ENCODE assay signal across 9 cellular contexts in genomic region chr15:97235285-97235985, GRCh38.
DNase-seq lines count a peak whose midpoint lies in the region; ATAC-seq and TF ChIP-seq lines count a peak whose summit lies in the region.
"Had no signal": no experiment of that assay in that cellular context is flagged by ENCODE, and none has a peak within 500 bp of the region (broad histone marks: within the 10 kb centered on the region; RNA-seq: fewer than 3 reads in every experiment).

No MANE protein-coding gene starts in this region.

- H3K27me3 Mint-ChIP-seq in CD4-positive, CD25-positive, alpha-beta regulatory T cell = no peaks in the 10 kb centered on the region

- no peak for ATAC-seq in CD4-positive, CD25-positive, alpha-beta regulatory T cell (ENCODE audit: low read depth in 2 of 2)
- ATAC-seq in psoas muscle = peak in 3 of 4 donors; percentile 30 to 60 (median 38)
- ATAC-seq in GM21737 (IDR thresholded peaks at IDR 0.05; ENCODE audit: unreplicated experiment) = no peak
- no peak for ATAC-seq in HG03097 (IDR thresholded peaks at IDR 0.05; ENCODE audit: low FRiP score, unreplicated experiment)
- ATAC-seq: T-cell had no signal

- H3K27ac ChIP-seq in CD4-positive, CD25-positive, alpha-beta regulatory T cell (ENCODE audit: insufficient read depth, low read length, poor library complexity, severe bottlenecking) = no peak overlapping the region
- no peak overlapping the region for H3K27ac ChIP-seq in psoas muscle

- H3K36me3 Mint-ChIP-seq in CD4-positive, CD25-positive, alpha-beta regulatory T cell = no peaks in the 10 kb centered on the region
- H3K36me3 Mint-ChIP-seq: T-cell had no signal

- H3K9me3 ChIP-seq in CD4-positive, CD25-positive, alpha-beta regulatory T cell (ENCODE audit: control insufficient read depth in 2 of 2, low read length in 2 of 2) = no peaks in the 10 kb centered on the region
- H3K9me3 ChIP-seq in psoas muscle = no peaks in the 10 kb centered on the region

- WGBS in psoas muscle, 3 donors = 30 to 33% (median 31%) methylated on average over 14 of the region's 14 CpGs

- H3K9me3 Mint-ChIP-seq in CD4-positive, CD25-positive, alpha-beta regulatory T cell = peaks cover 0 to 4% (median 1%) of the 10 kb centered on the region in 7 donors
- H3K9me3 Mint-ChIP-seq: T-cell had no signal

- no peak overlapping the region for H3K4me3 ChIP-seq in CD4-positive, CD25-positive, alpha-beta regulatory T cell (ENCODE audit: low read depth, low read length)
- H3K4me3 ChIP-seq in psoas muscle = no peak overlapping the region

- intact Hi-C loops in psoas muscle (cut with DNase I) = loop anchor here (5.0 to 10.0 kb wide), 3 partner anchors 881 to 1973 kb away; no protein-coding TSS in a partner anchor

- H3K27me3 ChIP-seq in CD4-positive, CD25-positive, alpha-beta regulatory T cell (ENCODE audit: control insufficient read depth, insufficient read depth, low read length) = no peaks in the 10 kb centered on the region
- peaks cover 0 to 5% (median 0%) of the 10 kb centered on the region in 3 donors for H3K27me3 ChIP-seq in psoas muscle (ENCODE audit: insufficient read depth in 3 of 3, low read length in 2 of 3)

- no peaks in the 10 kb centered on the region for H3K4me1 ChIP-seq in CD4-positive, CD25-positive, alpha-beta regulatory T cell (ENCODE audit: control insufficient read depth, insufficient read depth, low read length, poor library complexity, severe bottlenecking)
- no peaks in the 10 kb centered on the region for H3K4me1 ChIP-seq in psoas muscle

- TF ChIP-seq CTCF in psoas muscle (IDR thresholded peaks at IDR 0.05) = peak; percentile 75

- DNase-seq in CD4-positive, CD25-positive, alpha-beta regulatory T cell = peak in 2 of 3 donors; percentile 1 to 17
- DNase-seq in GM19240 (ENCODE audit: insufficient read length, low spot score) = peak; percentile 1
- DNase-seq in NCI-H2081 treated with DMSO at 0.1 percent for 48 hours (lab: John Stamatoyannopoulos, UW) = peak; percentile 18
- DNase-seq in activated CD4-positive, alpha-beta T cell treated with anti-CD3 and anti-CD28 coated beads, Interleukin-2, amount 50 U/mL, for 4 hours = peak; percentile 1
- DNase-seq in glomerular endothelial cell (ENCODE audit: extremely low read depth, low read depth, low spot score) = peak; percentile 10
- no peak for DNase-seq in psoas muscle

- H3K4me1 Mint-ChIP-seq in CD4-positive, CD25-positive, alpha-beta regulatory T cell = no peaks in the 10 kb centered on the region

- H3K36me3 ChIP-seq in CD4-positive, CD25-positive, alpha-beta regulatory T cell (ENCODE audit: control insufficient read depth, insufficient read depth, low read length) = no peaks in the 10 kb centered on the region
- H3K36me3 ChIP-seq in psoas muscle (ENCODE audit: insufficient read depth in 1 of 2, low read depth in 1 of 2) = no peaks in the 10 kb centered on the region

- no peak overlapping the region for H3K27ac Mint-ChIP-seq in CD4-positive, CD25-positive, alpha-beta regulatory T cell
- H3K27ac Mint-ChIP-seq: T-cell had no signal

- no peak overlapping the region for H3K4me3 Mint-ChIP-seq in CD4-positive, CD25-positive, alpha-beta regulatory T cell
- H3K4me3 Mint-ChIP-seq: T-cell had no signal

Comparison
In these comparisons a context has a peak if more than half of its experiments do, and no peak if none do; other contexts are left out.
1. ATAC-seq: peak in psoas muscle (3 of 4); none in CD4-positive, CD25-positive, alpha-beta regulatory T cell (0 of 2), GM21737 (single experiment) and HG03097 (single experiment).
2. DNase-seq: peak in CD4-positive, CD25-positive, alpha-beta regulatory T cell (2 of 3), GM19240 (single experiment), NCI-H2081 treated with DMSO at 0.1 percent for 48 hours (single experiment), activated CD4-positive, alpha-beta T cell treated with anti-CD3 and anti-CD28 coated beads, Interleukin-2, amount 50 U/mL, for 4 hours (2 of 2) and glomerular endothelial cell (single experiment); none in psoas muscle (0 of 2).